Comparison of ENCODE assay signal across 15 cellular contexts in genomic region chr2:224596289-224596688, GRCh38.
"Had no signal": no experiment of that assay in that cellular context is flagged by ENCODE, and none has a peak within 500 bp of the region (broad histone marks: within the 10 kb centered on the region; RNA-seq: fewer than 3 reads in every experiment).

No MANE protein-coding gene starts in this region.

- H3K36me3 Mint-ChIP-seq: activated naive CD4-positive, alpha-beta T cell treated with anti-CD3 and anti-CD28 coated beads, Interleukin-2, amount 50 U/mL, for 72 hours; mesothelial cell of epicardium; neural progenitor cell had no signal

- H3K9me3 Mint-ChIP-seq: activated naive CD4-positive, alpha-beta T cell treated with anti-CD3 and anti-CD28 coated beads, Interleukin-2, amount 50 U/mL, for 72 hours; activated T-cell treated with anti-CD3 and anti-CD28 coated beads, Interleukin-2, amount 50 U/mL, for 4 hours; endodermal cell; mesothelial cell of epicardium; neural progenitor cell had no signal

- H3K27ac Mint-ChIP-seq: activated naive CD4-positive, alpha-beta T cell treated with anti-CD3 and anti-CD28 coated beads, Interleukin-2, amount 50 U/mL, for 72 hours; endodermal cell; mesothelial cell of epicardium; neural progenitor cell had no signal

- H3K27ac ChIP-seq: brain microvascular endothelial cell, hepatocyte, neural progenitor cell, ovary, upper lobe of left lung had no signal

- H3K4me3 Mint-ChIP-seq: activated T-cell treated with anti-CD3 and anti-CD28 coated beads, Interleukin-2, amount 50 U/mL, for 4 hours; endodermal cell; mesothelial cell of epicardium; neural progenitor cell had no signal

- ATAC-seq: activated naive CD4-positive, alpha-beta T cell treated with anti-CD3 and anti-CD28 coated beads, Interleukin-2, amount 50 U/mL, for 72 hours; activated T-cell treated with anti-CD3 and anti-CD28 coated beads, Interleukin-2, amount 50 U/mL, for 4 hours; stimulated activated naive CD8-positive, alpha-beta T cell treated with anti-CD3 and anti-CD28 coated beads, Interleukin-15, Interleukin-2, amounts not matched to agents 100 U/mL and 50 U/mL, for 24 hours had no signal

- DNase-seq: activated CD4-positive, alpha-beta T cell treated with anti-CD3 and anti-CD28 coated beads, Interleukin-2, amount 50 U/mL, for 48 hours; activated CD4-positive, CD25-positive, alpha-beta regulatory T cell treated with anti-CD3 and anti-CD28 coated beads, Interleukin-2, amount 50 U/mL, for 72 hours; activated effector memory CD4-positive, alpha-beta T cell treated with anti-CD3 and anti-CD28 coated beads, Interleukin-2, amount 50 U/mL, for 16 hours; activated T-cell treated with anti-CD3 and anti-CD28 coated beads, Interleukin-2, amount 50 U/mL, for 4 hours; brain microvascular endothelial cell; endodermal cell; erythroblast; ovary; stimulated activated CD4-positive, alpha-beta T cell treated with anti-CD3 and anti-CD28 coated beads, Interleukin-2, amount 100 ng/mL, for 48 hours; stimulated activated naive CD8-positive, alpha-beta T cell treated with anti-CD3 and anti-CD28 coated beads, Interleukin-15, Interleukin-2, amounts not matched to agents 100 U/mL and 50 U/mL, for 24 hours; upper lobe of left lung had no signal

- H3K4me1 Mint-ChIP-seq: mesothelial cell of epicardium had no signal
